In the genomic region with DNA sequence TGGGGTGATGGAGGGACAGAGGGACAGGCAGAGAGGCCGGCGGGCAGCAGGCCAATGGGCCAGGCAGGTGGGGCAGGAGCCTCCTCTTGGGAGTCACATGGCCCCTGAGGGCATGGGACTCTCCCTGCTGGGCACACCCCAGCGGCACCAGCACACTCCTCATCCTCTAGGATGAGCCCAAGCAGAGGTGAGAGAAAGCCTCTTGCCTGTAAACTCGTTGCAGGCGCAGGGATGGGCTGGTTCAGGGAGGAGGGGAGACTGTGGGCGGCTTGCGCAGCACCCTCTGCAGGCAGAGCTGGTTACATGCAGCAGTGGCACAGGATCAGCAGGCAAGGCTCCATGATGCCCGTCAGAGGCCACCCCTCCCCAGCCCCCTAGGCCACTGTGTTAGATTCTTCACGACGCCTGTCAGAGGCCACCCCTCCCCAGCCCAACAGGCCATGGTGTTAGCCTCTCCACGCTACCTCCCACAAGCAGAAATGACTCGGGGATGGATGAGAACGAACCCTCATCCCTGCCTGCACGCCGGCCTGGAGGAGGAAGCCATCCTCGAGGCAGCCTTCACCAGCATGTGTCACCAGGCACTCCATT, we compare ENCODE assay signal across 10 cellular contexts.
A peak's percentile ranks its signal among the peaks of the same experiment; 100 is the strongest.
DNase-seq lines count a peak whose midpoint lies in the region; ATAC-seq, FAIRE-seq and TF ChIP-seq lines count a peak whose summit lies in the region.
"Had no signal": no experiment of that assay in that cellular context is flagged by ENCODE, and none has a peak within 500 bp of the region (broad histone marks: within the 10 kb centered on the region; RNA-seq: fewer than 3 reads in every experiment).

No MANE protein-coding gene starts in this region.

- DNase-seq in D721Med (ENCODE audit: insufficient read length, low spot score) (no peak), H7 (peak; percentile 96), HepG2 (ENCODE audit: low spot score) (no peak)
- peak; percentile 27 for DNase-seq in activated naive CD8-positive, alpha-beta T cell treated with anti-CD3 and anti-CD28 coated beads, Interleukin-2, amount 50 U/mL, for 24 hours
- DNase-seq in activated CD8-positive, alpha-beta memory T cell treated with anti-CD3 and anti-CD28 coated beads for 24 hours, result no peak
- DNase-seq: effector CD4-positive, alpha-beta T cell; naive thymus-derived CD8-positive, alpha-beta T cell had no signal

- no TSS peak for BruUV-seq in HepG2 (replicated peaks; lab: Mats Ljungman, UMichigan)

- H3K27me3 ChIP-seq in H7 (ENCODE audit: control insufficient read depth, insufficient read depth, low read length), result no peaks in the 10 kb centered on the region
- peaks cover 12 to 42% of the 10 kb centered on the region in 2 experiments; a peak in 4 of 5 replicates for H3K27me3 ChIP-seq in HepG2 (ENCODE audit: control insufficient read depth in 1 of 2, insufficient read depth in 2 of 2, low read length in 2 of 2)

- POLR2A ChIA-PET in HepG2 (lab: Yijun Ruan, JAX), result no interaction called here

- H3K9ac ChIP-seq in HepG2 (ENCODE audit: insufficient read depth, low read depth, low read length), result no peak overlapping the region

- no peaks in the 10 kb centered on the region for H4K20me1 ChIP-seq in HepG2 (ENCODE audit: insufficient read depth, low read length)

- TF ChIP-seq EP300 in HepG2 (IDR thresholded peaks at IDR 0.05; ENCODE audit: low read depth in 2 of 2, low read length in 2 of 2) (no peak), HepG2 (CRISPR knock-in tag; IDR thresholded peaks at IDR 0.05; ENCODE audit: borderline replicate concordance) (no peak)

- no peak for TF ChIP-seq RAD21 in HepG2 (CRISPR knock-in tag; IDR thresholded peaks at IDR 0.05)

- H2AFZ ChIP-seq in HepG2 (ENCODE audit: low read length), result no peak overlapping the region

- peaks cover 3% of the 10 kb centered on the region for H3K27me3 Mint-ChIP-seq in activated naive CD8-positive, alpha-beta T cell treated with anti-CD3 and anti-CD28 coated beads, Interleukin-2, amount 50 U/mL, for 24 hours

- intact Hi-C loops in HepG2 (cut with micrococcal nuclease; ENCODE audit: unreplicated experiment), result no loop called here

- H3K4me3 ChIP-seq in H7 (ENCODE audit: insufficient read depth, low read depth, low read length), result no peak overlapping the region
- H3K4me3 ChIP-seq in HepG2 (replicated peaks in 1 of 3; ENCODE audit: insufficient read depth in 1 of 3, low read depth in 2 of 3, low read length in 3 of 3), result no peak overlapping the region

- CTCF ChIA-PET in HepG2 (lab: Yijun Ruan, JAX; ENCODE audit: low intra/inter-chr PET ratio, low total read pairs), result no interaction called here

- no peak overlapping the region for H3K27ac ChIP-seq in HepG2 (ENCODE audit: extremely low read length, insufficient read depth, low read length)

- TF ChIP-seq CTCF in D721Med (IDR thresholded peaks at IDR 0.05; ENCODE audit: insufficient read depth, missing control alignments) (peak; percentile 34), HepG2 (CRISPR knock-in tag; IDR thresholded peaks at IDR 0.05) (peak; percentile 49)

- H3K79me2 ChIP-seq in HepG2 (ENCODE audit: insufficient read depth, low read length), result no peaks in the 10 kb centered on the region

- no peak overlapping the region for H3K4me2 ChIP-seq in HepG2 (ENCODE audit: low read depth, low read length)

- H3K4me3 Mint-ChIP-seq in activated naive CD8-positive, alpha-beta T cell treated with anti-CD3 and anti-CD28 coated beads, Interleukin-2, amount 50 U/mL, for 24 hours, result no peak overlapping the region
- H3K4me3 Mint-ChIP-seq: naive thymus-derived CD8-positive, alpha-beta T cell had no signal

- in situ Hi-C loops in HepG2 (cut with HindIII; ENCODE audit: extremely low pct_ligation_motif_present, low pct_unique_long_range_greater_than_20kb), result no loop called here

- H3K4me1 ChIP-seq in HepG2 (ENCODE audit: insufficient read depth, low read length), result no peaks in the 10 kb centered on the region

- ATAC-seq in activated naive CD8-positive, alpha-beta T cell treated with anti-CD3 and anti-CD28 coated beads, Interleukin-2, amount 50 U/mL, for 24 hours, result peak; percentile 38
- ATAC-seq in HepG2 (peak; percentile 73), HG02610 (IDR thresholded peaks at IDR 0.05; ENCODE audit: unreplicated experiment) (no peak), HG02763 (IDR thresholded peaks at IDR 0.05; ENCODE audit: unreplicated experiment) (no peak), GM19395 (IDR thresholded peaks at IDR 0.05; ENCODE audit: unreplicated experiment) (no peak)
- ATAC-seq: naive thymus-derived CD8-positive, alpha-beta T cell had no signal

- no peak for FAIRE-seq in D721Med (lab: Jason Lieb, UNC)
- no peak for FAIRE-seq in HepG2 (lab: Jason Lieb, UNC)

- no peak for TF ChIP-seq POLR2A in HepG2 (IDR thresholded peaks at IDR 0.05; ENCODE audit: insufficient read depth in 1 of 2, low read depth in 2 of 2, low read length in 2 of 2)

- no peak overlapping the region for H3K27ac Mint-ChIP-seq in activated naive CD8-positive, alpha-beta T cell treated with anti-CD3 and anti-CD28 coated beads, Interleukin-2, amount 50 U/mL, for 24 hours

- H3K36me3 Mint-ChIP-seq in activated naive CD8-positive, alpha-beta T cell treated with anti-CD3 and anti-CD28 coated beads, Interleukin-2, amount 50 U/mL, for 24 hours (ENCODE audit: low read depth), result no peaks in the 10 kb centered on the region
- H3K36me3 Mint-ChIP-seq: naive thymus-derived CD8-positive, alpha-beta T cell had no signal

- 33% methylated on average over 4 of the region's 16 CpGs for WGBS in HepG2 (ENCODE audit: low lambda C conversion rate)

- no peaks in the 10 kb centered on the region for H3K9me3 Mint-ChIP-seq in activated naive CD8-positive, alpha-beta T cell treated with anti-CD3 and anti-CD28 coated beads, Interleukin-2, amount 50 U/mL, for 24 hours
- H3K9me3 Mint-ChIP-seq: naive thymus-derived CD8-positive, alpha-beta T cell had no signal

- H3K36me3 ChIP-seq in H7 (replicated peaks; ENCODE audit: control insufficient read depth, insufficient read depth, low read length) (no peaks in the 10 kb centered on the region), HepG2 (replicated peaks in 1 of 2; ENCODE audit: control insufficient read depth in 1 of 2, insufficient read depth in 2 of 2, low read length in 2 of 2) (no peaks in the 10 kb centered on the region)

- no peaks in the 10 kb centered on the region for H3K9me3 ChIP-seq in HepG2 (ENCODE audit: low read length)

- peaks cover under 1% of the 10 kb centered on the region for H3K4me1 Mint-ChIP-seq in activated naive CD8-positive, alpha-beta T cell treated with anti-CD3 and anti-CD28 coated beads, Interleukin-2, amount 50 U/mL, for 24 hours
- H3K4me1 Mint-ChIP-seq: naive thymus-derived CD8-positive, alpha-beta T cell had no signal

TF ChIP-seq in HepG2, 621 proteins besides CTCF, POLR2A, EP300 and RAD21:
- TF ChIP-seq ZNF616 (CRISPR knock-in tag; IDR thresholded peaks at IDR 0.05; ENCODE audit: low read depth) (no peak), ZNF143 (CRISPR knock-in tag; IDR thresholded peaks at IDR 0.05) (no peak), POLR2AphosphoS2 (IDR thresholded peaks at IDR 0.05; ENCODE audit: low read depth, low read length) (no peak), FLYWCH1 (CRISPR knock-in tag; IDR thresholded peaks at IDR 0.05) (no peak), AKAP8 (CRISPR knock-in tag; IDR thresholded peaks at IDR 0.05) (no peak)
- TF ChIP-seq, protein P1, sequence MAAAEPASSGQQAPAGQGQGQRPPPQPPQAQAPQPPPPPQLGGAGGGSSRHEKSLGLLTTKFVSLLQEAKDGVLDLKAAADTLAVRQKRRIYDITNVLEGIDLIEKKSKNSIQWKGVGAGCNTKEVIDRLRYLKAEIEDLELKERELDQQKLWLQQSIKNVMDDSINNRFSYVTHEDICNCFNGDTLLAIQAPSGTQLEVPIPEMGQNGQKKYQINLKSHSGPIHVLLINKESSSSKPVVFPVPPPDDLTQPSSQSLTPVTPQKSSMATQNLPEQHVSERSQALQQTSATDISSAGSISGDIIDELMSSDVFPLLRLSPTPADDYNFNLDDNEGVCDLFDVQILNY (CRISPR knock-in tag; conservative IDR thresholded peaks at IDR 0.05), result no peak
- TF ChIP-seq, protein P2, sequence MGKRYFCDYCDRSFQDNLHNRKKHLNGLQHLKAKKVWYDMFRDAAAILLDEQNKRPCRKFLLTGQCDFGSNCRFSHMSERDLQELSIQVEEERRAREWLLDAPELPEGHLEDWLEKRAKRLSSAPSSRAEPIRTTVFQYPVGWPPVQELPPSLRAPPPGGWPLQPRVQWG (CRISPR knock-in tag; IDR thresholded peaks at IDR 0.05; ENCODE audit: borderline replicate concordance, low read depth), result no peak
TF ChIP-seq in HepG2: peak in this region for 0.

Comparison
In these comparisons a context has a peak if more than half of its experiments do, and no peak if none do; other contexts are left out.
1. DNase-seq: peak in H7 (single experiment) and activated naive CD8-positive, alpha-beta T cell treated with anti-CD3 and anti-CD28 coated beads, Interleukin-2, amount 50 U/mL, for 24 hours (single experiment); none in D721Med (single experiment), HepG2 (single experiment) and activated CD8-positive, alpha-beta memory T cell treated with anti-CD3 and anti-CD28 coated beads for 24 hours (single experiment).
2. ATAC-seq: peak in activated naive CD8-positive, alpha-beta T cell treated with anti-CD3 and anti-CD28 coated beads, Interleukin-2, amount 50 U/mL, for 24 hours (single experiment) and HepG2 (single experiment); none in HG02610 (single experiment), HG02763 (single experiment) and GM19395 (single experiment).